In the genomic region with DNA sequence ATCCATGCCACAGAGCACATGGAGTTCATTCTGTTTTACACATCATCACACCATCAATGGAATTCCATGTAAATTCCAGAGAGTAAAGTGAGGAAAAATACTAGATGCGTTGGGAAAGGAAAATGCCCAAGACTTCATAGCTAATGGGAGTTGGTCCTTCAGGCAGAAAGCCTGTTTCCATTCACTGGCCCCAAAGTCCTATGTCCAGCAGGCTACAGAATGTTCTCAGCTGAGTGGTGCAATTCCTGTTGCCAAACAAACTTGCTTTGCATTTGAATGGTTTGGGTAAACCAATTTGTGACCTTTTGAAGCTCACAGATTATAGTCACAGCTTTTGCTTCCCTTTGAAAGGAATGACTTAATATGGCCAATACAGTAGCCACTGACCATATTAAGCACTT, we compare ENCODE assay signal across 26 cellular contexts.
DNase-seq lines count a peak whose midpoint lies in the region; TF ChIP-seq lines count a peak whose summit lies in the region.
"Had no signal": no experiment of that assay in that cellular context is flagged by ENCODE, and none has a peak within 500 bp of the region (broad histone marks: within the 10 kb centered on the region; RNA-seq: fewer than 3 reads in every experiment).

No MANE protein-coding gene starts in this region.

- peaks cover 13% of the 10 kb centered on the region for H3K4me1 ChIP-seq in adipocyte (ENCODE audit: control insufficient read depth, insufficient read depth, low read length)
- H3K4me1 ChIP-seq: foreskin keratinocyte, left lung, right atrium auricular region, testis, uterus had no signal

- H3K36me3 ChIP-seq in adipocyte (ENCODE audit: control insufficient read depth, insufficient read depth, low read length, severe bottlenecking), result no peaks in the 10 kb centered on the region
- H3K36me3 ChIP-seq: left lung, ovary, right atrium auricular region, uterus had no signal

- H3K9ac ChIP-seq in adipocyte (ENCODE audit: low read length), result no peak overlapping the region

- no peak overlapping the region for H3K4me3 ChIP-seq in adipocyte (ENCODE audit: low read length)
- H3K4me3 ChIP-seq in fibroblast of the aortic adventitia (ENCODE audit: low read depth, low read length), result no peak overlapping the region
- H3K4me3 ChIP-seq in skeletal muscle cell (ENCODE audit: low read depth, low read length), result no peak overlapping the region
- H3K4me3 ChIP-seq: left lung, ovary, right atrium auricular region, testis, uterus had no signal

- TF ChIP-seq CTCF in fibroblast of the aortic adventitia (IDR thresholded peaks at IDR 0.05; ENCODE audit: insufficient read depth, low read length), result no peak

- peaks cover 7% of the 10 kb centered on the region for H3K27me3 ChIP-seq in adipocyte (replicated peaks; ENCODE audit: control insufficient read depth, insufficient read depth, low read length)
- H3K27me3 ChIP-seq: foreskin keratinocyte, left lung, ovary, right atrium auricular region, testis, uterus had no signal

- no peaks in the 10 kb centered on the region for H3K9me3 ChIP-seq in adipocyte (ENCODE audit: control insufficient read depth, low read length)
- H3K9me3 ChIP-seq: left lung, ovary, right atrium auricular region, testis, uterus had no signal

- DNase-seq in ELF-1 (ENCODE audit: low read depth, low spot score) (peak; percentile 42), adipocyte (ENCODE audit: low read depth) (peak; percentile 47), fibroblast of the aortic adventitia (ENCODE audit: low read depth) (peak; percentile 31), skeletal muscle cell (ENCODE audit: low read depth) (peak; percentile 69), KG1 (lab: John Stamatoyannopoulos, UW) (no peak), COR-L47 (lab: John Stamatoyannopoulos, UW) (no peak)
- DNase-seq in NK-92 treated with Interleukin-12 subunit alpha and Interleukin-12 subunit beta, amount 100 ng/mL, for 24 hours (lab: John Stamatoyannopoulos, UW), result no peak
- DNase-seq: activated CD4-positive, alpha-beta T cell treated with anti-CD3 and anti-CD28 coated beads, Interleukin-2, amount 50 U/mL, for 1 hour; aorta; CD4-positive, alpha-beta T cell; central memory CD4-positive, alpha-beta T cell; dermis blood vessel endothelial cell; foreskin keratinocyte; H9; left lung; NCI-H1105; NCI-H2029 treated with DMSO at 0.1 percent for 48 hours; NCI-H226; NCI-H774; OCI-M1; ovary; stimulated activated CD4-positive, alpha-beta T cell treated with anti-CD3 and anti-CD28 coated beads, Interleukin-4, amount 100 ng/mL, for 4 hours; stimulated activated naive CD4-positive, alpha-beta T cell; testis; uterus had no signal

Comparison
In these comparisons a context has a peak if more than half of its experiments do, and no peak if none do; other contexts are left out.
1. DNase-seq: peak in ELF-1 (single experiment), adipocyte (single experiment), fibroblast of the aortic adventitia (single experiment) and skeletal muscle cell (single experiment); none in NK-92 treated with Interleukin-12 subunit alpha and Interleukin-12 subunit beta, amount 100 ng/mL, for 24 hours (single experiment), KG1 (single experiment) and COR-L47 (single experiment).